In genomic region chr15:101773496-101774100, GRCh38 we compare ENCODE assay signal across 12 cellular contexts. TPM values are rescaled to one million over a fixed set of nuclear protein-coding genes. Genes with fewer than 3 reads are reported as not detected.
DNase-seq lines count a peak whose midpoint lies in the region; ATAC-seq and TF ChIP-seq lines count a peak whose summit lies in the region.
"Had no signal": no experiment of that assay in that cellular context is flagged by ENCODE, and none has a peak within 500 bp of the region (broad histone marks: within the 10 kb centered on the region; RNA-seq: fewer than 3 reads in every experiment).

No MANE protein-coding gene starts in this region.

- peaks cover 42% of the 10 kb centered on the region for H3K27me3 ChIP-seq in BE2C
- H3K27me3 ChIP-seq in GM06990 (replicated peaks; ENCODE audit: control insufficient read depth, insufficient read depth, low read length), result peaks cover 1% of the 10 kb centered on the region
- H3K27me3 ChIP-seq in endodermal cell (ENCODE audit: control insufficient read depth, insufficient read depth, low read length, poor library complexity, severe bottlenecking), result no peaks in the 10 kb centered on the region

- no peak overlapping the region for H3K27ac Mint-ChIP-seq in endodermal cell
- H3K27ac Mint-ChIP-seq: activated T-cell treated with anti-CD3 and anti-CD28 coated beads, Interleukin-2, amount 50 U/mL, for 72 hours had no signal

- DNase-seq in BE2C (no peak), GM06990 (ENCODE audit: extremely low read depth, insufficient read length) (no peak), NCI-H2196 treated with DMSO at 0.1 percent for 48 hours (lab: John Stamatoyannopoulos, UW; ENCODE audit: unreplicated experiment) (peak; percentile 34), endodermal cell (peak; percentile 86), GF-D8 (lab: John Stamatoyannopoulos, UW) (no peak), kidney tubule cell (ENCODE audit: low spot score) (no peak), LoVo (ENCODE audit: low spot score) (no peak)
- DNase-seq: activated T-cell treated with anti-CD3 and anti-CD28 coated beads, Interleukin-2, amount 50 U/mL, for 72 hours; effector CD4-positive, alpha-beta T cell had no signal

- no peaks in the 10 kb centered on the region for H3K36me3 Mint-ChIP-seq in endodermal cell (ENCODE audit: low read depth)

- H3K4me3 ChIP-seq in BE2C (ENCODE audit: low read depth, low read length) (no peak overlapping the region), GM06990 (replicated peaks; ENCODE audit: low read depth, low read length) (no peak overlapping the region), endodermal cell (ENCODE audit: low read length) (no peak overlapping the region)

- no peak overlapping the region for H3K4me3 Mint-ChIP-seq in endodermal cell
- H3K4me3 Mint-ChIP-seq: activated T-cell treated with anti-CD3 and anti-CD28 coated beads, Interleukin-2, amount 50 U/mL, for 72 hours had no signal

- H3K9me3 Mint-ChIP-seq in endodermal cell, result no peaks in the 10 kb centered on the region
- H3K9me3 Mint-ChIP-seq: activated T-cell treated with anti-CD3 and anti-CD28 coated beads, Interleukin-2, amount 50 U/mL, for 72 hours had no signal

- H3K4me1 Mint-ChIP-seq in endodermal cell, result no peaks in the 10 kb centered on the region

- ATAC-seq in HG03175 (IDR thresholded peaks at IDR 0.05; ENCODE audit: unreplicated experiment), result no peak
- ATAC-seq: activated T-cell treated with anti-CD3 and anti-CD28 coated beads, Interleukin-2, amount 50 U/mL, for 72 hours; left colon had no signal

- H3K4me1 ChIP-seq in BE2C, result no peaks in the 10 kb centered on the region
- H3K4me1 ChIP-seq in endodermal cell (ENCODE audit: control insufficient read depth, insufficient read depth, low read length), result no peaks in the 10 kb centered on the region

- no peak overlapping the region for H3K9ac ChIP-seq in endodermal cell (ENCODE audit: extremely low read depth, low read length, poor library complexity, severe bottlenecking)

- H3K27ac ChIP-seq in endodermal cell (ENCODE audit: low read depth, low read length), result no peak overlapping the region

- H3K36me3 ChIP-seq in BE2C (no peaks in the 10 kb centered on the region), GM06990 (ENCODE audit: control insufficient read depth, insufficient read depth, low read length) (no peaks in the 10 kb centered on the region), endodermal cell (ENCODE audit: control insufficient read depth, insufficient read depth, low read length) (no peaks in the 10 kb centered on the region)

- no peaks in the 10 kb centered on the region for H3K9me3 ChIP-seq in BE2C
- H3K9me3 ChIP-seq in endodermal cell (ENCODE audit: control insufficient read depth, low read length), result no peaks in the 10 kb centered on the region

- 62 to 71% methylated on average over 4 to 6 of the region's 7 CpGs for WGBS in endodermal cell (ENCODE audit: insufficient coverage in 1 of 2, insufficient read length in 1 of 2), 2 experiments

- TF ChIP-seq CTCF in BE2C (IDR thresholded peaks at IDR 0.05; ENCODE audit: low read depth, low read length) (peak; percentile 39), GM06990 (IDR thresholded peaks at IDR 0.05; ENCODE audit: insufficient read depth, low read length, poor library complexity, severe bottlenecking) (peak; percentile 51), endodermal cell (conservative IDR thresholded peaks at IDR 0.05) (peak; percentile 72)

- peaks cover 10% of the 10 kb centered on the region for H3K27me3 Mint-ChIP-seq in endodermal cell (ENCODE audit: insufficient read depth)

RNA-seq across cellular contexts. Expression of gene OR4F6, which starts 29.7 kb away (rescaled TPM):
- polyA plus RNA-seq in BE2C (2012; ENCODE audit: insufficient read depth, insufficient read length, low read depth), result not detected
- not detected for total RNA-seq in endodermal cell
- polyA plus RNA-seq in endodermal cell (2013, experiment 1 of 2), result not detected
- not detected for polyA plus RNA-seq in endodermal cell (2013, experiment 2 of 2)
- total RNA-seq: activated T-cell treated with anti-CD3 and anti-CD28 coated beads, Interleukin-2, amount 50 U/mL, for 72 hours; left colon; pulmonary artery endothelial cell had no signal

RNA-seq across cellular contexts. Expression of gene OR4F15, which starts 38.4 kb away (rescaled TPM):
- polyA plus RNA-seq in BE2C (2012; ENCODE audit: insufficient read depth, insufficient read length, low read depth), result not detected
- total RNA-seq in endodermal cell, result not detected
- not detected for polyA plus RNA-seq in endodermal cell (2013, experiment 1 of 2)
- not detected for polyA plus RNA-seq in endodermal cell (2013, experiment 2 of 2)
- total RNA-seq: activated T-cell treated with anti-CD3 and anti-CD28 coated beads, Interleukin-2, amount 50 U/mL, for 72 hours; left colon; pulmonary artery endothelial cell had no signal

RNA-seq across cellular contexts. Expression of gene TARS3, which starts 49.3 kb away (rescaled TPM):
- polyA plus RNA-seq in BE2C (2012; ENCODE audit: insufficient read depth, insufficient read length, low read depth), result 3.2 TPM
- total RNA-seq in endodermal cell, result 10 to 100 TPM; 11.7 to 13.6 TPM
- 10.1 TPM for polyA plus RNA-seq in endodermal cell (2013, experiment 1 of 2)
- 9.3 TPM for polyA plus RNA-seq in endodermal cell (2013, experiment 2 of 2)

Comparison
In these comparisons a context has a peak if more than half of its experiments do, and no peak if none do; other contexts are left out.
1. DNase-seq: peak in NCI-H2196 treated with DMSO at 0.1 percent for 48 hours (single experiment) and endodermal cell (single experiment); none in BE2C (single experiment), GM06990 (single experiment), GF-D8 (single experiment), kidney tubule cell (single experiment) and LoVo (single experiment).
2. Peak in every context shown above with its lines, with median percentiles within 50 percentile points of each other: CTCF ChIP-seq.